12 cellular contexts compared by ENCODE assay signal in genomic region chr12:105590571-105590970, GRCh38.
"Had no signal": no experiment of that assay in that cellular context is flagged by ENCODE, and none has a peak within 500 bp of the region (broad histone marks: within the 10 kb centered on the region; RNA-seq: fewer than 3 reads in every experiment).

No MANE protein-coding gene starts in this region.

- H3K27me3 ChIP-seq: ovary had no signal

- H3K27ac ChIP-seq: esophagus muscularis mucosa, ovary had no signal

- H3K27me3 Mint-ChIP-seq: activated naive CD4-positive, alpha-beta T cell treated with anti-CD3 and anti-CD28 coated beads, Interleukin-2, amount 10 ng/mL, durations not matched to agents 7 days and 5 days had no signal

- H3K4me1 ChIP-seq: esophagus muscularis mucosa had no signal

- ATAC-seq: activated T-helper 17 cell treated with anti-CD3 and anti-CD28 coated beads, Interleukin-2, amount 50 U/mL, for 72 hours; effector memory CD8-positive, alpha-beta T cell; WTC11 had no signal

- H3K4me3 Mint-ChIP-seq: activated CD4-positive, alpha-beta T cell treated with anti-CD3 and anti-CD28 coated beads, Interleukin-2, amount 10 ng/mL, durations not matched to agents 24 days and 14 days; activated naive CD4-positive, alpha-beta T cell treated with anti-CD3 and anti-CD28 coated beads, Interleukin-2, amount 10 ng/mL, durations not matched to agents 7 days and 5 days; activated T-helper 17 cell treated with anti-CD3 and anti-CD28 coated beads, Interleukin-2, amount 50 U/mL, for 72 hours; central memory CD8-positive, alpha-beta T cell; effector memory CD8-positive, alpha-beta T cell; T-helper 1 cell treated with Interleukin-12 subunit alpha and Interleukin-12 subunit beta and Interleukin-4 antibody, amounts not matched to agents 30 μg/mL and 1 μg/mL, for 36 hours; WTC11 had no signal

- H3K9me3 ChIP-seq: esophagus muscularis mucosa, ovary had no signal

- H3K36me3 Mint-ChIP-seq: activated naive CD4-positive, alpha-beta T cell treated with anti-CD3 and anti-CD28 coated beads, Interleukin-2, amount 10 ng/mL, durations not matched to agents 7 days and 5 days; WTC11 had no signal

- H3K4me3 ChIP-seq: esophagus muscularis mucosa, ovary had no signal

- H3K36me3 ChIP-seq: esophagus muscularis mucosa, ovary had no signal

- H3K4me1 Mint-ChIP-seq: activated CD4-positive, alpha-beta T cell treated with anti-CD3 and anti-CD28 coated beads, Interleukin-2, amount 10 ng/mL, durations not matched to agents 24 days and 14 days; activated naive CD4-positive, alpha-beta T cell treated with anti-CD3 and anti-CD28 coated beads, Interleukin-2, amount 10 ng/mL, durations not matched to agents 7 days and 5 days; activated T-helper 17 cell treated with anti-CD3 and anti-CD28 coated beads, Interleukin-2, amount 50 U/mL, for 72 hours; central memory CD8-positive, alpha-beta T cell; WTC11 had no signal

- DNase-seq: activated CD4-positive, alpha-beta T cell treated with anti-CD3 and anti-CD28 coated beads, Interleukin-2, amount 10 ng/mL, durations not matched to agents 24 days and 14 days; activated CD8-positive, alpha-beta memory T cell treated with anti-CD3 and anti-CD28 coated beads for 24 hours; activated naive CD4-positive, alpha-beta T cell treated with anti-CD3 and anti-CD28 coated beads, Interleukin-2, amount 10 ng/mL, durations not matched to agents 7 days and 5 days; cortex of kidney; effector memory CD8-positive, alpha-beta T cell; islet precursor cell; ovary had no signal

- H3K27ac Mint-ChIP-seq: activated CD4-positive, alpha-beta T cell treated with anti-CD3 and anti-CD28 coated beads, Interleukin-2, amount 10 ng/mL, durations not matched to agents 24 days and 14 days; activated naive CD4-positive, alpha-beta T cell treated with anti-CD3 and anti-CD28 coated beads, Interleukin-2, amount 10 ng/mL, durations not matched to agents 7 days and 5 days; activated T-helper 17 cell treated with anti-CD3 and anti-CD28 coated beads, Interleukin-2, amount 50 U/mL, for 72 hours; effector memory CD8-positive, alpha-beta T cell; T-helper 1 cell treated with Interleukin-12 subunit alpha and Interleukin-12 subunit beta and Interleukin-4 antibody, amounts not matched to agents 30 μg/mL and 1 μg/mL, for 36 hours; WTC11 had no signal

- H3K9me3 Mint-ChIP-seq: activated CD4-positive, alpha-beta T cell treated with anti-CD3 and anti-CD28 coated beads, Interleukin-2, amount 10 ng/mL, durations not matched to agents 24 days and 14 days; activated naive CD4-positive, alpha-beta T cell treated with anti-CD3 and anti-CD28 coated beads, Interleukin-2, amount 10 ng/mL, durations not matched to agents 7 days and 5 days; activated T-helper 17 cell treated with anti-CD3 and anti-CD28 coated beads, Interleukin-2, amount 50 U/mL, for 72 hours; central memory CD8-positive, alpha-beta T cell; T-helper 1 cell treated with Interleukin-12 subunit alpha and Interleukin-12 subunit beta and Interleukin-4 antibody, amounts not matched to agents 30 μg/mL and 1 μg/mL, for 36 hours had no signal
